Comparison of ENCODE assay signal across 1 cellular context in the genomic region with DNA sequence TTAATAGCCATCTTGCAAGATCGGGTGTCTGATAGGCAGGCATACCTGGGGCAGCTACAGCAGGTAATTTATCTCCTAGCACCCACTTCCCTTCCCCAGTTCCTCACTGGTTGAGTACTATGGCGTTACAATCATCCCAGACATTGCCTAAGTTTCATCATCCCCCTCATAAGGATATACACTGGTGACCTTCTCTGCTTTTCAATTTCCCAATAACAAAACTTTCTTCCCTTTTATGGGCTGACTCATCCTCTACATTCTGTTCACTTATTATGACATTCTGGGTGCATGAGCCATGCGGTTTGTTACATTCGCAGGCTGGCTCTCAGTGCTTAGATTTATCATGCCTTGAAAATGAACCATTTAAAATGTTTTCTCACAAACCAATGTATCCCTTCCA.
TF ChIP-seq lines count a peak whose summit lies in the region.

No MANE protein-coding gene starts in this region.

TF ChIP-seq in A549, 52 proteins besides CTCF, POLR2A, EP300 and RAD21 (continued from another document):
- TF ChIP-seq, protein P1, sequence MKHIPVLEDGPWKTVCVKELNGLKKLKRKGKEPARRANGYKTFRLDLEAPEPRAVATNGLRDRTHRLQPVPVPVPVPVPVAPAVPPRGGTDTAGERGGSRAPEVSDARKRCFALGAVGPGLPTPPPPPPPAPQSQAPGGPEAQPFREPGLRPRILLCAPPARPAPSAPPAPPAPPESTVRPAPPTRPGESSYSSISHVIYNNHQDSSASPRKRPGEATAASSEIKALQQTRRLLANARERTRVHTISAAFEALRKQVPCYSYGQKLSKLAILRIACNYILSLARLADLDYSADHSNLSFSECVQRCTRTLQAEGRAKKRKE (CRISPR knock-in tag; IDR thresholded peaks at IDR 0.05; ENCODE audit: low read depth), result no peak
- peak; percentile 66; the same call in 1 of the 2 replicates for TF ChIP-seq FOSL2 (IDR thresholded peaks at IDR 0.05)
- peak; percentile 86 for TF ChIP-seq FOSL2 (CRISPR knock-in tag; IDR thresholded peaks at IDR 0.05)
- no peak for TF ChIP-seq NFE2L2 (conservative IDR thresholded peaks at IDR 0.05; ENCODE audit: low read length)
- no peak for TF ChIP-seq EHF (CRISPR knock-in tag; IDR thresholded peaks at IDR 0.05)
- TF ChIP-seq, protein P2, sequence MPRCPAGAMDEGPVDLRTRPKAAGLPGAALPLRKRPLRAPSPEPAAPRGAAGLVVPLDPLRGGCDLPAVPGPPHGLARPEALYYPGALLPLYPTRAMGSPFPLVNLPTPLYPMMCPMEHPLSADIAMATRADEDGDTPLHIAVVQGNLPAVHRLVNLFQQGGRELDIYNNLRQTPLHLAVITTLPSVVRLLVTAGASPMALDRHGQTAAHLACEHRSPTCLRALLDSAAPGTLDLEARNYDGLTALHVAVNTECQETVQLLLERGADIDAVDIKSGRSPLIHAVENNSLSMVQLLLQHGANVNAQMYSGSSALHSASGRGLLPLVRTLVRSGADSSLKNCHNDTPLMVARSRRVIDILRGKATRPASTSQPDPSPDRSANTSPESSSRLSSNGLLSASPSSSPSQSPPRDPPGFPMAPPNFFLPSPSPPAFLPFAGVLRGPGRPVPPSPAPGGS (IDR thresholded peaks at IDR 0.05), result no peak
- peak; percentile 45; the same call in 1 of the 2 replicates for TF ChIP-seq JUNB (IDR thresholded peaks at IDR 0.05)
- TF ChIP-seq HOXB13 (CRISPR knock-in tag; IDR thresholded peaks at IDR 0.05; ENCODE audit: low read depth), result peak; percentile 23; the same call in 1 of the 2 replicates
- TF ChIP-seq HDAC2 (IDR thresholded peaks at IDR 0.05), result no peak
- TF ChIP-seq CEBPB (IDR thresholded peaks at IDR 0.05), result peak; percentile 47 to 70; a peak in 3 of 4 replicates
- no peak for TF ChIP-seq FOSB (CRISPR knock-in tag; IDR thresholded peaks at IDR 0.05)
- TF ChIP-seq, protein P3, sequence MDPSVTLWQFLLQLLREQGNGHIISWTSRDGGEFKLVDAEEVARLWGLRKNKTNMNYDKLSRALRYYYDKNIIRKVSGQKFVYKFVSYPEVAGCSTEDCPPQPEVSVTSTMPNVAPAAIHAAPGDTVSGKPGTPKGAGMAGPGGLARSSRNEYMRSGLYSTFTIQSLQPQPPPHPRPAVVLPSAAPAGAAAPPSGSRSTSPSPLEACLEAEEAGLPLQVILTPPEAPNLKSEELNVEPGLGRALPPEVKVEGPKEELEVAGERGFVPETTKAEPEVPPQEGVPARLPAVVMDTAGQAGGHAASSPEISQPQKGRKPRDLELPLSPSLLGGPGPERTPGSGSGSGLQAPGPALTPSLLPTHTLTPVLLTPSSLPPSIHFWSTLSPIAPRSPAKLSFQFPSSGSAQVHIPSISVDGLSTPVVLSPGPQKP (IDR thresholded peaks at IDR 0.05; ENCODE audit: low read depth, low read length), result no peak
- TF ChIP-seq RCOR1 (IDR thresholded peaks at IDR 0.05; ENCODE audit: low read depth, low read length), result no peak
- TF ChIP-seq JUN (IDR thresholded peaks at IDR 0.05), result no peak
- TF ChIP-seq, protein P4, sequence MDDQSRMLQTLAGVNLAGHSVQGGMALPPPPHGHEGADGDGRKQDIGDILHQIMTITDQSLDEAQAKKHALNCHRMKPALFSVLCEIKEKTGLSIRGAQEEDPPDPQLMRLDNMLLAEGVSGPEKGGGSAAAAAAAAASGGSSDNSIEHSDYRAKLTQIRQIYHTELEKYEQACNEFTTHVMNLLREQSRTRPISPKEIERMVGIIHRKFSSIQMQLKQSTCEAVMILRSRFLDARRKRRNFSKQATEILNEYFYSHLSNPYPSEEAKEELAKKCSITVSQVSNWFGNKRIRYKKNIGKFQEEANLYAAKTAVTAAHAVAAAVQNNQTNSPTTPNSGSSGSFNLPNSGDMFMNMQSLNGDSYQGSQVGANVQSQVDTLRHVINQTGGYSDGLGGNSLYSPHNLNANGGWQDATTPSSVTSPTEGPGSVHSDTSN (IDR thresholded peaks at IDR 0.05), result no peak
- TF ChIP-seq, protein P5, sequence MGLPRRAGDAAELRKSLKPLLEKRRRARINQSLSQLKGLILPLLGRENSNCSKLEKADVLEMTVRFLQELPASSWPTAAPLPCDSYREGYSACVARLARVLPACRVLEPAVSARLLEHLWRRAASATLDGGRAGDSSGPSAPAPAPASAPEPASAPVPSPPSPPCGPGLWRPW (IDR thresholded peaks at IDR 0.05), result peak; percentile 40; the same call in 1 of the 2 replicates
- no peak for TF ChIP-seq CHD2 (IDR thresholded peaks at IDR 0.05; ENCODE audit: low read length, partially characterized antibody)
- TF ChIP-seq NR3C1 (IDR thresholded peaks at IDR 0.05), result no peak
- TF ChIP-seq NPAS2 (CRISPR knock-in tag; IDR thresholded peaks at IDR 0.05; ENCODE audit: borderline replicate concordance), result no peak
- no peak for TF ChIP-seq CBX2 (IDR thresholded peaks at IDR 0.05; ENCODE audit: borderline replicate concordance, low read depth)
- TF ChIP-seq, protein P6, sequence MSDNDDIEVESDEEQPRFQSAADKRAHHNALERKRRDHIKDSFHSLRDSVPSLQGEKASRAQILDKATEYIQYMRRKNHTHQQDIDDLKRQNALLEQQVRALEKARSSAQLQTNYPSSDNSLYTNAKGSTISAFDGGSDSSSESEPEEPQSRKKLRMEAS (IDR thresholded peaks at IDR 0.05), result no peak
- TF ChIP-seq, protein P7, sequence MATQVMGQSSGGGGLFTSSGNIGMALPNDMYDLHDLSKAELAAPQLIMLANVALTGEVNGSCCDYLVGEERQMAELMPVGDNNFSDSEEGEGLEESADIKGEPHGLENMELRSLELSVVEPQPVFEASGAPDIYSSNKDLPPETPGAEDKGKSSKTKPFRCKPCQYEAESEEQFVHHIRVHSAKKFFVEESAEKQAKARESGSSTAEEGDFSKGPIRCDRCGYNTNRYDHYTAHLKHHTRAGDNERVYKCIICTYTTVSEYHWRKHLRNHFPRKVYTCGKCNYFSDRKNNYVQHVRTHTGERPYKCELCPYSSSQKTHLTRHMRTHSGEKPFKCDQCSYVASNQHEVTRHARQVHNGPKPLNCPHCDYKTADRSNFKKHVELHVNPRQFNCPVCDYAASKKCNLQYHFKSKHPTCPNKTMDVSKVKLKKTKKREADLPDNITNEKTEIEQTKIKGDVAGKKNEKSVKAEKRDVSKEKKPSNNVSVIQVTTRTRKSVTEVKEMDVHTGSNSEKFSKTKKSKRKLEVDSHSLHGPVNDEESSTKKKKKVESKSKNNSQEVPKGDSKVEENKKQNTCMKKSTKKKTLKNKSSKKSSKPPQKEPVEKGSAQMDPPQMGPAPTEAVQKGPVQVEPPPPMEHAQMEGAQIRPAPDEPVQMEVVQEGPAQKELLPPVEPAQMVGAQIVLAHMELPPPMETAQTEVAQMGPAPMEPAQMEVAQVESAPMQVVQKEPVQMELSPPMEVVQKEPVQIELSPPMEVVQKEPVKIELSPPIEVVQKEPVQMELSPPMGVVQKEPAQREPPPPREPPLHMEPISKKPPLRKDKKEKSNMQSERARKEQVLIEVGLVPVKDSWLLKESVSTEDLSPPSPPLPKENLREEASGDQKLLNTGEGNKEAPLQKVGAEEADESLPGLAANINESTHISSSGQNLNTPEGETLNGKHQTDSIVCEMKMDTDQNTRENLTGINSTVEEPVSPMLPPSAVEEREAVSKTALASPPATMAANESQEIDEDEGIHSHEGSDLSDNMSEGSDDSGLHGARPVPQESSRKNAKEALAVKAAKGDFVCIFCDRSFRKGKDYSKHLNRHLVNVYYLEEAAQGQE (IDR thresholded peaks at IDR 0.05), result no peak
